ENCODE assay signal across 7 cellular contexts in genomic region chr12:75505706-75506312, GRCh38. TPM values are rescaled to one million over a fixed set of nuclear protein-coding genes. Genes with fewer than 3 reads are reported as not detected.
A peak's percentile ranks its signal among the peaks of the same experiment; 100 is the strongest.
DNase-seq lines count a peak whose midpoint lies in the region; ATAC-seq, FAIRE-seq and TF ChIP-seq lines count a peak whose summit lies in the region.

No MANE protein-coding gene starts in this region.

- SMC1A ChIA-PET in GM12878 (lab: Charles Lee; ENCODE audit: uncharacterized antibody, unreplicated experiment) = interaction anchor here (1.1 to 13.8 kb wide), 6 partner anchors 23 to 527 kb away, joined by 3 to 151 read pairs (median 10); partner anchors contain the start of genes GLIPR1, GLIPR1L1 and GLIPR1L2

- in situ Hi-C loops in GM12878 (cut with MboI) = no loop called here

- POLR2A ChIA-PET in GM12878 (lab: Charles Lee) = interaction anchor here (1.0 kb wide), 1 partner anchor 13 kb away, joined by 3 read pairs; no protein-coding TSS in a partner anchor

- peaks cover 0 to 35% of the 10 kb centered on the region in 2 experiments; a peak in 2 of 4 replicates for H3K36me3 ChIP-seq in GM12878 (ENCODE audit: control insufficient read depth in 2 of 2, insufficient read depth in 2 of 2, low read length in 1 of 2)

- no peak for TF ChIP-seq EP300 in GM12878 (IDR thresholded peaks at IDR 0.05; ENCODE audit: borderline replicate concordance in 1 of 2, control insufficient read depth in 1 of 2, low read depth in 2 of 2, low read length in 2 of 2)

- no peak overlapping the region for H3K4me3 ChIP-seq in GM12865 (ENCODE audit: low read depth, low read length)
- no peak overlapping the region for H3K4me3 ChIP-seq in GM12878

- H3K9ac ChIP-seq in GM12878 (ENCODE audit: control insufficient read depth, insufficient read depth, low read length) = no peak overlapping the region

- H3K9me3 ChIP-seq in GM12878 (replicated peaks; ENCODE audit: control insufficient read depth, insufficient read depth, low read length) = no peaks in the 10 kb centered on the region

- RAD21 ChIA-PET in GM12878 (lab: Charles Lee; ENCODE audit: unreplicated experiment) = interaction anchor here (1.3 to 2.8 kb wide), 4 partner anchors 21 to 529 kb away, joined by 3 to 32 read pairs (median 10); partner anchors contain the start of genes GLIPR1 and GLIPR1L1

- H3K4me1 ChIP-seq in GM12878 (ENCODE audit: control insufficient read depth, insufficient read depth, low read length) = no peaks in the 10 kb centered on the region; the same call in 1 of the 2 replicates

- H3K4me3 Mint-ChIP-seq in naive B cell = no peak overlapping the region

- TF ChIP-seq POLR2A in GM12878 (IDR thresholded peaks at IDR 0.05; ENCODE audit: low read depth, low read length) = no peak

- peak; percentile 56 for TF ChIP-seq RAD21 in GM12878 (IDR thresholded peaks at IDR 0.05; ENCODE audit: insufficient read depth, low read depth, low read length)

- H3K27me3 ChIP-seq in GM12878 (replicated peaks in 1 of 2; ENCODE audit: control insufficient read depth in 2 of 2, insufficient read depth in 2 of 2, low read length in 1 of 2) = no peaks in the 10 kb centered on the region

- no peak overlapping the region for H3K4me2 ChIP-seq in GM12878 (ENCODE audit: control insufficient read depth, insufficient read depth)

- H4K20me1 ChIP-seq in GM12878 (ENCODE audit: control insufficient read depth, insufficient read depth) = no peaks in the 10 kb centered on the region

- H3K27me3 Mint-ChIP-seq in naive B cell = no peaks in the 10 kb centered on the region

- H3K9me3 Mint-ChIP-seq in naive B cell = no peaks in the 10 kb centered on the region

- DNase-seq in GM12865 (ENCODE audit: low read depth) = peak; percentile 38
- DNase-seq in HT-29 (ENCODE audit: low spot score) = peak; percentile 54
- DNase-seq in GM12878 (ENCODE audit: low read depth, low spot score) = no peak
- DNase-seq in naive B cell = no peak
- DNase-seq in islet precursor cell = no peak
- DNase-seq in retina = no peak

- no peak for FAIRE-seq in GM12878 (lab: Jason Lieb, UNC)

- peak overlapping the region in 5 of 6 donors; percentile 3 to 87 (median 30) for H3K27ac Mint-ChIP-seq in naive B cell

- peaks cover 12 to 15% (median 13%) of the 10 kb centered on the region in 3 donors for H3K4me1 Mint-ChIP-seq in naive B cell

- WGBS in GM12878 (ENCODE audit: insufficient coverage, insufficient replicate concordance, low lambda C conversion rate, missing lambda C conversion rate) = 96% methylated on average over 2 of the region's 2 CpGs

- peaks cover 34% of the 10 kb centered on the region for H3K79me2 ChIP-seq in GM12878 (ENCODE audit: control insufficient read depth, insufficient read depth, low read length)

- peaks cover 0 to 10% of the 10 kb centered on the region in 2 donors for H3K36me3 Mint-ChIP-seq in naive B cell

- TF ChIP-seq CTCF in GM12865 (IDR thresholded peaks at IDR 0.05; ENCODE audit: insufficient read depth, low read depth, low read length, missing control alignments) (peak; percentile 59), GM12878 (IDR thresholded peaks at IDR 0.05 in 2 of 3, conservative IDR thresholded peaks at IDR 0.05 in 1 of 3; ENCODE audit: control insufficient read depth in 2 of 3, extremely low read depth in 1 of 3, insufficient read depth in 1 of 3, low read depth in 3 of 3, low read length in 3 of 3) (peak; percentile 55 to 69 (median 63); a peak in 5 of 6 replicates)

- H2AFZ ChIP-seq in GM12878 (ENCODE audit: control insufficient read depth, low read depth, low read length) = no peak overlapping the region

- ATAC-seq in GM12878 = peak; percentile 50
- peak; percentile 53 for ATAC-seq in naive B cell (ENCODE audit: low read depth in 2 of 2)
- no peak for ATAC-seq in GM18520 (IDR thresholded peaks at IDR 0.05; ENCODE audit: unreplicated experiment)

- no peak overlapping the region for H3K27ac ChIP-seq in GM12878 (ENCODE audit: control insufficient read depth, insufficient read depth)

- BruUV-seq in GM12878 (replicated peaks; lab: Mats Ljungman, UMichigan) = no TSS peak

- CTCF ChIA-PET in GM12878 (lab: Yijun Ruan, JAX) = interaction anchor here (0.6 to 11.7 kb wide), 11 partner anchors 11 to 528 kb away, joined by 3 to 235 read pairs (median 7); partner anchors contain the start of genes CAPS2, GLIPR1, GLIPR1L1 and GLIPR1L2

- intact Hi-C loops in GM12878 (cut with micrococcal nuclease; ENCODE audit: unreplicated experiment) = loop anchor here (1.0 to 5.0 kb wide), 3 partner anchors 69 to 172 kb away; partner anchors contain the start of genes GLIPR1L1 and GLIPR1L2

TF ChIP-seq in GM12878, 131 proteins besides CTCF, POLR2A, EP300 and RAD21:
- TF ChIP-seq CBX3 (IDR thresholded peaks at IDR 0.05; ENCODE audit: borderline replicate concordance, low read depth) (no peak), SMC3 (IDR thresholded peaks at IDR 0.05; ENCODE audit: borderline replicate concordance, low read length) (peak; percentile 49; the same call in 1 of the 2 replicates)

RNA-seq across cellular contexts. Expression of gene KRR1, which starts 5.6 kb away (rescaled TPM):
- 12.1 and 14.6 TPM in 2 replicates for total RNA-seq in HT-29 (2014; rRNA removed; shearing (Covaris generic))
- total RNA-seq in GM12878 (2013; cell fraction: nucleolus; rRNA removed) = 107 and 113 TPM in 2 replicates
- total RNA-seq in GM12878 (2014; rRNA removed) (29.6 and 40.7 TPM in 2 replicates), GM12878 (2014; rRNA removed; fragmentation: Illumina TruSeq; extraction: Trizol) (98.4 and 103 TPM in 2 replicates), GM12878 (2021) (69.8 and 73.1 TPM in 2 replicates)
- polyA plus RNA-seq in GM12878 (2011; ENCODE audit: low read depth) = 25.6 TPM
- polyA plus RNA-seq in GM12878 (2011; rRNA removed) (61.6 and 119 TPM in 2 replicates), GM12878 (2014; fragmentation: Illumina TruSeq; extraction: Trizol) (76.1 and 89.3 TPM in 2 replicates), GM12878 (2014; fragmentation: Nextera tagmentation; extraction: Ambion mirVana) (10 to 100 TPM; 74.4 to 81.0 TPM), GM12878 (2014; rRNA removed) (44.0 and 62.1 TPM in 2 replicates), GM12878 (2016; fragmentation: Nextera tagmentation; extraction: Ambion mirVana) (10 to 100 TPM; 80.9 to 85.7 TPM), naive B cell (ENCODE audit: low read depth in 6 of 6) (10 to 100 TPM; 56.1 to 81.7 (median 71.9) TPM)
- 10.9 and 13.6 TPM in 2 replicates for polyA plus RNA-seq in GM12878 (2011; cell fraction: cytosol; rRNA removed)
- polyA plus RNA-seq in GM12878 (2011; cell fraction: nucleus; rRNA removed) = 50.4 and 53.7 TPM in 2 replicates
- polyA plus RNA-seq in GM12878 (2012) = 35.8 and 43.2 TPM in 2 replicates
- polyA minus RNA-seq in GM12878 (2011; rRNA and poly(A)+ RNA removed) = 25.9 and 46.3 TPM in 2 replicates
- 10.6 and 14.0 TPM in 2 replicates for polyA minus RNA-seq in GM12878 (2011; cell fraction: cytosol; rRNA and poly(A)+ RNA removed)
- polyA minus RNA-seq in GM12878 (2011; cell fraction: nucleus; rRNA and poly(A)+ RNA removed) = 46.4 and 62.6 TPM in 2 replicates

RNA-seq across cellular contexts. Expression of gene GLIPR1, which starts 25.3 kb away (rescaled TPM):
- 0.52 and 1.2 TPM in 2 replicates for total RNA-seq in HT-29 (2014; rRNA removed; shearing (Covaris generic))
- total RNA-seq in GM12878 (2013; cell fraction: nucleolus; rRNA removed) = 49.4 and 55.8 TPM in 2 replicates
- total RNA-seq in GM12878 (2014; rRNA removed) = 18.2 and 25.6 TPM in 2 replicates
- 20.5 and 22.4 TPM in 2 replicates for total RNA-seq in GM12878 (2014; rRNA removed; fragmentation: Illumina TruSeq; extraction: Trizol)
- total RNA-seq in GM12878 (2021) = 27.9 and 32.9 TPM in 2 replicates
- 9.4 TPM for polyA plus RNA-seq in GM12878 (2011; ENCODE audit: low read depth)
- 29.9 and 31.5 TPM in 2 replicates for polyA plus RNA-seq in GM12878 (2011; rRNA removed)
- 16.3 and 19.2 TPM in 2 replicates for polyA plus RNA-seq in GM12878 (2011; cell fraction: cytosol; rRNA removed)
- polyA plus RNA-seq in GM12878 (2011; cell fraction: nucleus; rRNA removed) = 14.7 and 16.3 TPM in 2 replicates
- polyA plus RNA-seq in GM12878 (2012) = 11.3 and 13.4 TPM in 2 replicates
- polyA plus RNA-seq in GM12878 (2014; fragmentation: Illumina TruSeq; extraction: Trizol) = 27.8 and 32.2 TPM in 2 replicates
- 10 to 100 TPM; 39.8 to 62.6 TPM for polyA plus RNA-seq in GM12878 (2014; fragmentation: Nextera tagmentation; extraction: Ambion mirVana)
- 25.7 and 27.5 TPM in 2 replicates for polyA plus RNA-seq in GM12878 (2014; rRNA removed)
- polyA plus RNA-seq in GM12878 (2016; fragmentation: Nextera tagmentation; extraction: Ambion mirVana) = 10 to 100 TPM; 37.6 to 39.5 TPM
- polyA minus RNA-seq in GM12878 (2011; rRNA and poly(A)+ RNA removed) = 23.3 and 24.7 TPM in 2 replicates
- polyA minus RNA-seq in GM12878 (2011; cell fraction: cytosol; rRNA and poly(A)+ RNA removed) = 8.7 and 9.1 TPM in 2 replicates
- polyA minus RNA-seq in GM12878 (2011; cell fraction: nucleus; rRNA and poly(A)+ RNA removed) = 13.2 and 20.0 TPM in 2 replicates
- 100 to 1,000 TPM; 238 to 289 (median 253) TPM for polyA plus RNA-seq in naive B cell (ENCODE audit: low read depth in 6 of 6)

Comparison
In these comparisons a context has a peak if more than half of its experiments do, and no peak if none do; other contexts are left out.
1. DNase-seq: peak in GM12865 (single experiment) and HT-29 (single experiment); none in GM12878 (single experiment), naive B cell (single experiment), islet precursor cell (single experiment) and retina (single experiment).